32 cellular contexts compared by ENCODE assay signal in genomic region chr4:71785957-71786356, GRCh38. TPM values are rescaled to one million over a fixed set of nuclear protein-coding genes. Genes with fewer than 3 reads are reported as not detected.
"Had no signal": no experiment of that assay in that cellular context is flagged by ENCODE, and none has a peak within 500 bp of the region (broad histone marks: within the 10 kb centered on the region; RNA-seq: fewer than 3 reads in every experiment).

No MANE protein-coding gene starts in this region.

- H3K9me3 ChIP-seq: ascending aorta, SJSA1, SK-N-SH had no signal

- H3K4me1 ChIP-seq: ascending aorta, SJSA1 had no signal

- H3K36me3 Mint-ChIP-seq: activated naive CD4-positive, alpha-beta T cell treated with anti-CD3 and anti-CD28 coated beads, Interleukin-2, amount 50 U/mL, for 72 hours had no signal

- ATAC-seq: activated CD4-positive, alpha-beta T cell treated with anti-CD3 and anti-CD28 coated beads for 36 hours; activated CD4-positive, CD25-positive, alpha-beta regulatory T cell treated with anti-CD3 and anti-CD28 coated beads, Interleukin-2, amount 50 U/mL, for 24 hours; activated CD8-positive, alpha-beta T cell treated with anti-CD3 and anti-CD28 coated beads, Interleukin-2, amount 10 ng/mL, durations not matched to agents 7 days and 5 days; activated naive CD4-positive, alpha-beta T cell treated with anti-CD3 and anti-CD28 coated beads, Interleukin-2, amount 50 U/mL, for 72 hours; Panc1; WTC11 had no signal

- H3K27ac ChIP-seq: ascending aorta, SJSA1 had no signal

- H3K27me3 Mint-ChIP-seq: activated T-cell treated with anti-CD3 and anti-CD28 coated beads, Interleukin-2, amount 50 U/mL, for 24 hours had no signal

- H3K27ac Mint-ChIP-seq: activated CD4-positive, alpha-beta T cell treated with anti-CD3 and anti-CD28 coated beads for 36 hours; activated CD4-positive, alpha-beta T cell treated with anti-CD3 and anti-CD28 coated beads, Interleukin-2, amount 10 ng/mL, durations not matched to agents 7 days and 5 days; activated CD8-positive, alpha-beta T cell treated with anti-CD3 and anti-CD28 coated beads, Interleukin-2, amount 10 ng/mL, durations not matched to agents 7 days and 5 days; activated naive CD4-positive, alpha-beta T cell treated with anti-CD3 and anti-CD28 coated beads for 36 hours; activated naive CD4-positive, alpha-beta T cell treated with anti-CD3 and anti-CD28 coated beads, Interleukin-2, amount 50 U/mL, for 72 hours; activated T-cell treated with anti-CD3 and anti-CD28 coated beads, Interleukin-2, amount 50 U/mL, for 24 hours; activated T-helper 2 cell treated with anti-CD3 and anti-CD28 coated beads, Interferon-gamma antibody, Interleukin-2, Interleukin-4, amounts not matched to agents 10 μg/mL and 5 μg/mL and 100 μg/mL, durations not matched to agents 14 hours and 24 hours and 36 hours; T-helper 1 cell treated with Interleukin-12 subunit alpha and Interleukin-12 subunit beta and Interleukin-4 antibody, amounts not matched to agents 30 μg/mL and 1 μg/mL, for 36 hours; T-helper 2 cell treated with Interferon-gamma antibody and Interleukin-4, amounts not matched to agents 5 μg/mL and 100 μg/mL, for 36 hours had no signal

- H3K4me3 Mint-ChIP-seq: activated CD4-positive, alpha-beta T cell treated with anti-CD3 and anti-CD28 coated beads for 36 hours; activated CD4-positive, alpha-beta T cell treated with anti-CD3 and anti-CD28 coated beads, Interleukin-2, amount 10 ng/mL, durations not matched to agents 7 days and 5 days; activated CD8-positive, alpha-beta T cell treated with anti-CD3 and anti-CD28 coated beads, Interleukin-2, amount 10 ng/mL, durations not matched to agents 7 days and 5 days; activated naive CD4-positive, alpha-beta T cell treated with anti-CD3 and anti-CD28 coated beads for 36 hours; activated T-cell treated with anti-CD3 and anti-CD28 coated beads, Interleukin-2, amount 50 U/mL, for 24 hours; T-helper 1 cell treated with Interleukin-12 subunit alpha and Interleukin-12 subunit beta and Interleukin-4 antibody, amounts not matched to agents 30 μg/mL and 1 μg/mL, for 36 hours; T-helper 2 cell treated with Interferon-gamma antibody and Interleukin-4, amounts not matched to agents 5 μg/mL and 100 μg/mL, for 36 hours; WTC11 had no signal

- H3K4me3 ChIP-seq: ascending aorta, SJSA1 had no signal

- H3K36me3 ChIP-seq: ascending aorta, SJSA1 had no signal

- H3K27me3 ChIP-seq: ascending aorta, SJSA1 had no signal

- H3K4me1 Mint-ChIP-seq: activated CD4-positive, alpha-beta T cell treated with anti-CD3 and anti-CD28 coated beads for 36 hours; activated CD4-positive, alpha-beta T cell treated with anti-CD3 and anti-CD28 coated beads, Interleukin-2, amount 10 ng/mL, durations not matched to agents 7 days and 5 days had no signal

- DNase-seq: activated CD4-positive, alpha-beta T cell treated with anti-CD3 and anti-CD28 coated beads for 36 hours; activated CD4-positive, alpha-beta T cell treated with anti-CD3 and anti-CD28 coated beads, Interleukin-2, amount 10 ng/mL, durations not matched to agents 7 days and 5 days; activated CD4-positive, alpha-beta T cell treated with anti-CD3 and anti-CD28 coated beads, Interleukin-2, amount 50 U/mL, for 48 hours; activated CD8-positive, alpha-beta T cell treated with anti-CD3 and anti-CD28 coated beads, Interleukin-2, amount 10 ng/mL, durations not matched to agents 7 days and 5 days; activated gamma-delta T cell treated with Interleukin-2 at 50 U/mL for 16 hours; activated naive CD4-positive, alpha-beta T cell treated with anti-CD3 and anti-CD28 coated beads for 36 hours; activated T-cell treated with anti-CD3 and anti-CD28 coated beads, Interleukin-2, amount 50 U/mL, for 24 hours; amniotic stem cell; Kasumi-1; KG1; MM.1S; NCI-H1105; NCI-H1436; NCI-H1694; NCI-H1930; NCI-H2081 treated with DMSO at 0.1 percent for 48 hours; NCI-H345; NCI-H524 treated with DMSO at 0.1 percent for 48 hours; SHP77 treated with DMSO at 0.1 percent for 48 hours; SK-N-SH had no signal

- H3K9me3 Mint-ChIP-seq: activated CD4-positive, alpha-beta T cell treated with anti-CD3 and anti-CD28 coated beads, Interleukin-2, amount 10 ng/mL, durations not matched to agents 7 days and 5 days; activated naive CD4-positive, alpha-beta T cell treated with anti-CD3 and anti-CD28 coated beads for 36 hours; activated T-cell treated with anti-CD3 and anti-CD28 coated beads, Interleukin-2, amount 50 U/mL, for 24 hours; activated T-helper 2 cell treated with anti-CD3 and anti-CD28 coated beads, Interferon-gamma antibody, Interleukin-2, Interleukin-4, amounts not matched to agents 10 μg/mL and 5 μg/mL and 100 μg/mL, durations not matched to agents 14 hours and 24 hours and 36 hours; T-helper 1 cell treated with Interleukin-12 subunit alpha and Interleukin-12 subunit beta and Interleukin-4 antibody, amounts not matched to agents 30 μg/mL and 1 μg/mL, for 36 hours; T-helper 2 cell treated with Interferon-gamma antibody and Interleukin-4, amounts not matched to agents 5 μg/mL and 100 μg/mL, for 36 hours had no signal

RNA-seq across cellular contexts. Expression of gene GC, which starts 2.1 kb away (rescaled TPM):
- total RNA-seq: activated CD4-positive, alpha-beta T cell treated with anti-CD3 and anti-CD28 coated beads for 36 hours; activated CD4-positive, alpha-beta T cell treated with anti-CD3 and anti-CD28 coated beads, Interleukin-2, amount 10 ng/mL, durations not matched to agents 7 days and 5 days; activated CD8-positive, alpha-beta T cell treated with anti-CD3 and anti-CD28 coated beads, Interleukin-2, amount 10 ng/mL, durations not matched to agents 7 days and 5 days; activated naive CD4-positive, alpha-beta T cell treated with anti-CD3 and anti-CD28 coated beads for 36 hours; activated naive CD4-positive, alpha-beta T cell treated with anti-CD3 and anti-CD28 coated beads, Interleukin-2, amount 50 U/mL, for 72 hours; activated T-helper 2 cell treated with anti-CD3 and anti-CD28 coated beads, Interferon-gamma antibody, Interleukin-2, Interleukin-4, amounts not matched to agents 10 μg/mL and 5 μg/mL and 100 μg/mL, durations not matched to agents 14 hours and 24 hours and 36 hours; cardiac septum; NCI-H460; RPMI7951; SJSA1 had no signal
